1 cellular context compared by ENCODE assay signal in genomic region chr15:30791239-30791638, GRCh38.
TF ChIP-seq lines count a peak whose summit lies in the region.

No MANE protein-coding gene starts in this region.

TF ChIP-seq in HCT116, 20 proteins besides CTCF, POLR2A, EP300 and RAD21 (continued from another document):
- TF ChIP-seq REST (IDR thresholded peaks at IDR 0.05; ENCODE audit: low read depth) (no peak), ZFX (IDR thresholded peaks at IDR 0.05) (no peak), POLR2AphosphoS5 (IDR thresholded peaks at IDR 0.05; ENCODE audit: low read depth, low read length) (no peak)
TF ChIP-seq in HCT116: peak in this region for 1.
